ENCODE assay signal across 17 cellular contexts in the genomic region with DNA sequence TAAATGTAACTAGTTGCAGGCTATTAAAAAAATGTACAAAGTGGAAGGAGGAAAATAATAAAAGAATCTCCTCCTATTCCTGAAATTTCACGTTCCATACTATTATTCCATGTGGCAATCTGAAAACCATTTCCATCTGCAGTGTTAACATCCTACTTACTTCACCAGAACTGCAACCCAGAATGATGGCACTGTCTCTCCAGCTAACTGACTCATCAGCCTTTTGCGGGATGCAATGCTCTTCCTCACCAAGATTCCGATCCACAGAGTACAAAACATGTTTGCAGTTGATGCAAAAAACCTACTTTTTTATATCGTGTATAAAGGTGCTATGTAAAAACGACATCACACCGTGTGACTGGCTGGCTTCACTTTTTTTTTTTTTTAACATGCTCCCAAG. TPM values are rescaled to one million over a fixed set of nuclear protein-coding genes. Genes with fewer than 3 reads are reported as not detected.
DNase-seq lines count a peak whose midpoint lies in the region; ATAC-seq and TF ChIP-seq lines count a peak whose summit lies in the region.
"Had no signal": no experiment of that assay in that cellular context is flagged by ENCODE, and none has a peak within 500 bp of the region (broad histone marks: within the 10 kb centered on the region; RNA-seq: fewer than 3 reads in every experiment).

No MANE protein-coding gene starts in this region.

- no peaks in the 10 kb centered on the region for H3K9me3 Mint-ChIP-seq in CD4-positive, alpha-beta memory T cell
- no peaks in the 10 kb centered on the region for H3K9me3 Mint-ChIP-seq in mesothelial cell of epicardium
- H3K9me3 Mint-ChIP-seq: activated B cell treated with CpG ODN at 0.5 μM for 24 hours; effector memory CD8-positive, alpha-beta T cell had no signal

- ATAC-seq in GM18867 (IDR thresholded peaks at IDR 0.05; ENCODE audit: unreplicated experiment): no peak
- ATAC-seq in GM19328 (IDR thresholded peaks at IDR 0.05; ENCODE audit: unreplicated experiment): no peak
- ATAC-seq: effector memory CD8-positive, alpha-beta T cell; K562; psoas muscle had no signal

- peaks cover 13 to 34% (median 32%) of the 10 kb centered on the region in 4 donors for H3K4me1 Mint-ChIP-seq in CD4-positive, alpha-beta memory T cell
- H3K4me1 Mint-ChIP-seq in mesothelial cell of epicardium: peaks cover 12% of the 10 kb centered on the region
- H3K4me1 Mint-ChIP-seq: activated B cell treated with CpG ODN at 0.5 μM for 24 hours had no signal

- CTCF ChIA-PET in CD4-positive, alpha-beta memory T cell (lab: Charles Lee; ENCODE audit: partially characterized antibody): interaction anchor here (0.9 to 2.0 kb wide), 3 partner anchors 12 to 199 kb away, joined by 3 to 4 read pairs (median 4); no protein-coding TSS in a partner anchor

- peak overlapping the region in 6 of 8 donors; percentile 12 to 75 (median 58) for H3K4me3 Mint-ChIP-seq in CD4-positive, alpha-beta memory T cell
- H3K4me3 Mint-ChIP-seq in mesothelial cell of epicardium: no peak overlapping the region
- H3K4me3 Mint-ChIP-seq: activated B cell treated with CpG ODN at 0.5 μM for 24 hours had no signal

- no peak overlapping the region for H3K27ac ChIP-seq in CD4-positive, alpha-beta memory T cell (ENCODE audit: low read depth, low read length)
- H3K27ac ChIP-seq: SK-N-MC had no signal

- no peaks in the 10 kb centered on the region for H3K27me3 Mint-ChIP-seq in CD4-positive, alpha-beta memory T cell
- no peaks in the 10 kb centered on the region for H3K27me3 Mint-ChIP-seq in mesothelial cell of epicardium (ENCODE audit: low read depth)
- H3K27me3 Mint-ChIP-seq: activated B cell treated with CpG ODN at 0.5 μM for 24 hours; effector memory CD8-positive, alpha-beta T cell had no signal

- H3K27me3 ChIP-seq in CD4-positive, alpha-beta memory T cell (ENCODE audit: insufficient read depth, low read length): no peaks in the 10 kb centered on the region
- H3K27me3 ChIP-seq: vagina had no signal

- DNase-seq in AG08396 (ENCODE audit: low spot score) (peak; percentile 48), amniotic epithelial cell (ENCODE audit: low read depth) (peak; percentile 85), mesothelial cell of epicardium (ENCODE audit: low spot score in 2 of 2, unreplicated experiment in 2 of 2) (no peak), cortex of kidney (lab: John Stamatoyannopoulos, UW) (no peak), medulla oblongata (ENCODE audit: extremely low spot score) (no peak)
- no peak for DNase-seq in CD4-positive, alpha-beta memory T cell
- DNase-seq: activated B cell treated with CpG ODN at 0.5 μM for 24 hours; effector memory CD8-positive, alpha-beta T cell; NCI-H446; psoas muscle; stimulated activated CD4-positive, alpha-beta T cell treated with anti-CD3 and anti-CD28 coated beads, Interleukin-1b, Interleukin-23, amount 100 ng/mL, for 48 hours had no signal

- TF ChIP-seq CTCF in mesothelial cell of epicardium (IDR thresholded peaks at IDR 0.05; ENCODE audit: unreplicated experiment): no peak

- H3K27ac Mint-ChIP-seq in CD4-positive, alpha-beta memory T cell: peak overlapping the region in 3 of 7 donors; percentile 8 to 94 (median 89)
- peak overlapping the region; percentile 28 for H3K27ac Mint-ChIP-seq in mesothelial cell of epicardium
- H3K27ac Mint-ChIP-seq: activated B cell treated with CpG ODN at 0.5 μM for 24 hours; effector memory CD8-positive, alpha-beta T cell had no signal

- H3K4me3 ChIP-seq in CD4-positive, alpha-beta memory T cell (ENCODE audit: low read length in 2 of 2): no peak overlapping the region
- H3K4me3 ChIP-seq: HAP-1, K562, psoas muscle, SK-N-MC, vagina had no signal

- POLR2A ChIA-PET in CD4-positive, alpha-beta memory T cell (lab: Charles Lee; ENCODE audit: partially characterized antibody): interaction anchor here (0.6 to 2.1 kb wide), 9 partner anchors 14 to 199 kb away, joined by 3 to 11 read pairs (median 4); a partner anchor contains a TSS

- H3K9me3 ChIP-seq in CD4-positive, alpha-beta memory T cell (ENCODE audit: control insufficient read depth in 1 of 2, low read length in 2 of 2): no peaks in the 10 kb centered on the region
- H3K9me3 ChIP-seq: HAP-1, psoas muscle, vagina had no signal

- H3K36me3 Mint-ChIP-seq in CD4-positive, alpha-beta memory T cell: peaks cover 36 to 47% of the 10 kb centered on the region in 2 donors
- H3K36me3 Mint-ChIP-seq in mesothelial cell of epicardium: no peaks in the 10 kb centered on the region

- H3K36me3 ChIP-seq in CD4-positive, alpha-beta memory T cell (ENCODE audit: insufficient read depth, low read length): peaks cover 47% of the 10 kb centered on the region

- intact Hi-C loops in CD4-positive, alpha-beta memory T cell (cut with micrococcal nuclease): loop anchor here (2.0 kb wide), 1 partner anchor 78 kb away; a partner anchor contains a TSS

- H3K4me1 ChIP-seq in CD4-positive, alpha-beta memory T cell (ENCODE audit: insufficient read depth, low read length): peaks cover 35% of the 10 kb centered on the region
- H3K4me1 ChIP-seq: HAP-1 had no signal

RNA-seq across cellular contexts. Expression of a gene that starts 50.8 kb away (rescaled TPM):
- 100 to 1,000 TPM; 114 to 116 TPM for total RNA-seq in CD4-positive, alpha-beta memory T cell
- polyA plus RNA-seq in CD4-positive, alpha-beta memory T cell: 10 to 100 TPM; 52.3 to 99.4 TPM
- total RNA-seq in mesothelial cell of epicardium: 36.5 to 37.1 TPM (median 36.7 TPM) in 3 replicates

Comparison
In these comparisons a context has a peak if more than half of its experiments do, and no peak if none do; other contexts are left out.
1. DNase-seq: peak in AG08396 (single experiment) and amniotic epithelial cell (single experiment); none in CD4-positive, alpha-beta memory T cell (0 of 5), mesothelial cell of epicardium (0 of 2), cortex of kidney (single experiment) and medulla oblongata (single experiment).